ENCODE assay signal across 8 cellular contexts in genomic region chrX:153708415-153708814, GRCh38. TPM values are rescaled to one million over a fixed set of nuclear protein-coding genes. Genes with fewer than 3 reads are reported as not detected.
DNase-seq lines count a peak whose midpoint lies in the region; ATAC-seq and TF ChIP-seq lines count a peak whose summit lies in the region.

No MANE protein-coding gene starts in this region.

- H3K9me3 Mint-ChIP-seq in activated CD4-positive, alpha-beta memory T cell treated with anti-CD3 and anti-CD28 coated beads for 36 hours = no peaks in the 10 kb centered on the region

- peak; percentile 77 for DNase-seq in activated effector memory CD4-positive, alpha-beta T cell treated with anti-CD3 and anti-CD28 coated beads, Interleukin-2, amount 50 U/mL, for 16 hours
- no peak for DNase-seq in activated effector memory CD4-positive, alpha-beta T cell treated with Interleukin-2 at 50 U/mL for 16 hours
- peak; percentile 30 for DNase-seq in NCI-H1694 (lab: John Stamatoyannopoulos, UW)
- DNase-seq in activated CD4-positive, alpha-beta memory T cell treated with anti-CD3 and anti-CD28 coated beads for 36 hours = peak; percentile 65
- peak; percentile 84 for DNase-seq in fibroblast of mammary gland (ENCODE audit: low read depth)
- DNase-seq in non-pigmented ciliary epithelial cell (ENCODE audit: low read depth) = peak; percentile 38
- DNase-seq in NCI-H510A (lab: John Stamatoyannopoulos, UW) = no peak

- H3K27me3 Mint-ChIP-seq in activated CD4-positive, alpha-beta memory T cell treated with anti-CD3 and anti-CD28 coated beads for 36 hours = no peaks in the 10 kb centered on the region

- no peak overlapping the region for H3K4me3 Mint-ChIP-seq in activated CD4-positive, alpha-beta memory T cell treated with anti-CD3 and anti-CD28 coated beads for 36 hours

- POLR2A ChIA-PET in activated CD4-positive, alpha-beta memory T cell treated with anti-CD3 and anti-CD28 coated beads for 36 hours (lab: Charles Lee) = no interaction called here

- H3K4me3 ChIP-seq in fibroblast of mammary gland (ENCODE audit: control insufficient read depth, low read depth, low read length) = no peak overlapping the region

- ATAC-seq in HG03432 (IDR thresholded peaks at IDR 0.05; ENCODE audit: unreplicated experiment) = no peak

- H3K4me1 Mint-ChIP-seq in activated CD4-positive, alpha-beta memory T cell treated with anti-CD3 and anti-CD28 coated beads for 36 hours (ENCODE audit: low read depth) = peaks cover 7% of the 10 kb centered on the region

- H3K27ac Mint-ChIP-seq in activated CD4-positive, alpha-beta memory T cell treated with anti-CD3 and anti-CD28 coated beads for 36 hours = peak overlapping the region; percentile 23

- intact Hi-C loops in activated CD4-positive, alpha-beta memory T cell treated with anti-CD3 and anti-CD28 coated beads for 36 hours (cut with micrococcal nuclease) = no loop called here

- peak; percentile 57 for TF ChIP-seq CTCF in fibroblast of mammary gland (conservative IDR thresholded peaks at IDR 0.05; ENCODE audit: control insufficient read depth, insufficient read depth, low read depth, low read length)

- peaks cover 3% of the 10 kb centered on the region for H3K36me3 Mint-ChIP-seq in activated CD4-positive, alpha-beta memory T cell treated with anti-CD3 and anti-CD28 coated beads for 36 hours

- CTCF ChIA-PET in activated CD4-positive, alpha-beta memory T cell treated with anti-CD3 and anti-CD28 coated beads for 36 hours (lab: Charles Lee) = interaction anchor here (0.6 to 2.4 kb wide), 5 partner anchors 16 to 154 kb away, joined by 3 to 10 read pairs (median 3); partner anchors contain the start of genes BCAP31, IDH3G, SLC6A8 and SSR4

RNA-seq across cellular contexts. Expression of gene BCAP31, which starts 15.8 kb away (rescaled TPM):
- 100 to 1,000 TPM; 119 to 121 TPM for total RNA-seq in activated CD4-positive, alpha-beta memory T cell treated with anti-CD3 and anti-CD28 coated beads for 36 hours

RNA-seq across cellular contexts. Expression of gene ABCD1, which starts 16.2 kb away (rescaled TPM):
- 1 to 10 TPM; 4.8 TPM for total RNA-seq in activated CD4-positive, alpha-beta memory T cell treated with anti-CD3 and anti-CD28 coated beads for 36 hours

RNA-seq across cellular contexts. Expression of gene SLC6A8, which starts 20.7 kb away (rescaled TPM):
- 1 to 10 TPM in 1 of 2 experiments, under 1 TPM in 1; 0.95 to 1.3 TPM for total RNA-seq in activated CD4-positive, alpha-beta memory T cell treated with anti-CD3 and anti-CD28 coated beads for 36 hours

RNA-seq across cellular contexts. Expression of gene PNCK, which starts 34.8 kb away (rescaled TPM):
- total RNA-seq in activated CD4-positive, alpha-beta memory T cell treated with anti-CD3 and anti-CD28 coated beads for 36 hours = under 1 TPM in 1 of 2 experiments, not detected in 1; 0.36 TPM

RNA-seq across cellular contexts. Expression of gene PLXNB3, which starts 55.6 kb away (rescaled TPM):
- total RNA-seq in activated CD4-positive, alpha-beta memory T cell treated with anti-CD3 and anti-CD28 coated beads for 36 hours = under 1 TPM; 0.29 to 0.69 TPM

Comparison
In these comparisons a context has a peak if more than half of its experiments do, and no peak if none do; other contexts are left out.
1. DNase-seq: peak in activated effector memory CD4-positive, alpha-beta T cell treated with anti-CD3 and anti-CD28 coated beads, Interleukin-2, amount 50 U/mL, for 16 hours (single experiment), NCI-H1694 (single experiment), activated CD4-positive, alpha-beta memory T cell treated with anti-CD3 and anti-CD28 coated beads for 36 hours (single experiment), fibroblast of mammary gland (single experiment) and non-pigmented ciliary epithelial cell (single experiment); none in activated effector memory CD4-positive, alpha-beta T cell treated with Interleukin-2 at 50 U/mL for 16 hours (single experiment) and NCI-H510A (single experiment).